ENCODE assay signal across 13 cellular contexts in the genomic region with DNA sequence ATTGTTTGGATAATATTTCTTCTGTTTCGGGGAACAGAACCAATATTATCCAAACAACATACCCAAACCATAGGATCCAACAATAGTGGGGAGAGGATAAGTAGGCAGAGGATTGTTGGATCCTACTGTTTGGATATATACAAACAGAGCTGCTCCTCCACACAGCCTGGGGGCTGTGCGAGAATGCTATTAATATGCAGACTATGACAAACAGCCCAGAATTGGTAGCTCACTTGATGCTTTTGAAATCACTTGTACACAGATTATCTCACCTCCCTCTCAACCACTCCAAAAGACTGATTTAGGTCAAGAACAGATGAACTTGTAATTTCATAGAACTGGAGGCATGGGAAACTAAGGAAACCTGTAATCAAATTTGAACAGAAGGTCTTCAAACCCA. TPM values are rescaled to one million over a fixed set of nuclear protein-coding genes. Genes with fewer than 3 reads are reported as not detected.
DNase-seq lines count a peak whose midpoint lies in the region; TF ChIP-seq lines count a peak whose summit lies in the region.
"Had no signal": no experiment of that assay in that cellular context is flagged by ENCODE, and none has a peak within 500 bp of the region (broad histone marks: within the 10 kb centered on the region; RNA-seq: fewer than 3 reads in every experiment).

No MANE protein-coding gene starts in this region.

- H3K27me3 Mint-ChIP-seq in type B pancreatic cell: no peaks in the 10 kb centered on the region
- H3K27me3 Mint-ChIP-seq: B cell; CD4-positive, alpha-beta T cell had no signal

- no peak for TF ChIP-seq CTCF in type B pancreatic cell (conservative IDR thresholded peaks at IDR 0.05)

- DNase-seq in Ammon's horn (ENCODE audit: low spot score) (peak; percentile 10), NCI-H524 treated with DMSO at 0.1 percent for 48 hours (lab: John Stamatoyannopoulos, UW) (peak; percentile 3), type B pancreatic cell (ENCODE audit: extremely low spot score, unreplicated experiment) (no peak), AG20443 (ENCODE audit: low spot score) (no peak), pons (ENCODE audit: low spot score) (no peak)
- DNase-seq: Caco-2; Calu3; CD4-positive, alpha-beta T cell; CD8-positive, alpha-beta T cell; DMS79 treated with DMSO at 0.1 percent for 48 hours; GF-D8 had no signal

- peak overlapping the region; percentile 41 for H3K27ac Mint-ChIP-seq in type B pancreatic cell
- H3K27ac Mint-ChIP-seq: B cell; CD4-positive, alpha-beta T cell; CD8-positive, alpha-beta T cell had no signal

- H3K4me1 Mint-ChIP-seq in type B pancreatic cell (ENCODE audit: unreplicated experiment): peaks cover 24% of the 10 kb centered on the region
- H3K4me1 Mint-ChIP-seq: B cell had no signal

- H3K36me3 Mint-ChIP-seq in type B pancreatic cell: no peaks in the 10 kb centered on the region

- no peaks in the 10 kb centered on the region for H3K9me3 Mint-ChIP-seq in type B pancreatic cell
- H3K9me3 Mint-ChIP-seq: CD4-positive, alpha-beta T cell; CD8-positive, alpha-beta T cell had no signal

- H3K4me3 Mint-ChIP-seq in type B pancreatic cell: no peak overlapping the region
- H3K4me3 Mint-ChIP-seq: B cell; CD4-positive, alpha-beta T cell; CD8-positive, alpha-beta T cell had no signal

RNA-seq across cellular contexts. Expression of gene MLANA, which starts 24.4 kb away (rescaled TPM):
- total RNA-seq in type B pancreatic cell (ENCODE audit: low replicate concordance): 12.1 TPM in 1 of 2 replicates, not detected in the other
- total RNA-seq: A172; B cell; Caco-2; Calu3; CD4-positive, alpha-beta T cell; CD8-positive, alpha-beta T cell had no signal

RNA-seq across cellular contexts. Expression of gene ERMP1, which starts 33.4 kb away (rescaled TPM):
- total RNA-seq in type B pancreatic cell (ENCODE audit: low replicate concordance): 57.7 and 70.2 TPM in 2 replicates

Comparison
In these comparisons a context has a peak if more than half of its experiments do, and no peak if none do; other contexts are left out.
1. DNase-seq: peak in Ammon's horn (single experiment) and NCI-H524 treated with DMSO at 0.1 percent for 48 hours (single experiment); none in type B pancreatic cell (single experiment), AG20443 (single experiment) and pons (single experiment).